ENCODE assay signal across 8 cellular contexts in genomic region chr7:49422564-49422963, GRCh38.
"Had no signal": no experiment of that assay in that cellular context is flagged by ENCODE, and none has a peak within 500 bp of the region (broad histone marks: within the 10 kb centered on the region; RNA-seq: fewer than 3 reads in every experiment).

No MANE protein-coding gene starts in this region.

- H3K27ac ChIP-seq: GM23248, KMS-11 had no signal

- H3K4me2 ChIP-seq: KMS-11 had no signal

- H2AFZ ChIP-seq: GM23248 had no signal

- H3K4me3 ChIP-seq: GM23248 had no signal

- H3K9ac ChIP-seq: GM23248, KMS-11 had no signal

- H3K27ac Mint-ChIP-seq: H9 had no signal

- H3K4me3 Mint-ChIP-seq: H9 had no signal

- H3K9me3 Mint-ChIP-seq: H9 had no signal

- DNase-seq: GM23248, GOT3, H9, HCEC 1CT, Karpas-422, KBM-7 had no signal

- FAIRE-seq: HTR-8/SVneo had no signal
